Comparison of ENCODE assay signal across 28 cellular contexts in genomic region chr3:16444344-16444743, GRCh38.
"Had no signal": no experiment of that assay in that cellular context is flagged by ENCODE, and none has a peak within 500 bp of the region (broad histone marks: within the 10 kb centered on the region; RNA-seq: fewer than 3 reads in every experiment).

No MANE protein-coding gene starts in this region.

- H3K4me2 ChIP-seq: hepatocyte, neural progenitor cell had no signal

- H3K27ac ChIP-seq: colonic mucosa, epithelial cell of prostate, gastrocnemius medialis, hepatocyte, neural progenitor cell, psoas muscle, skin epidermis, spleen, suprapubic skin, transverse colon, upper lobe of right lung, uterus had no signal

- H3K9me3 Mint-ChIP-seq: dendritic cell treated with granulocyte-macrophage colony-stimulating factor and Interleukin-4, amounts not matched to agents 40 ng/mL and 50 ng/mL, for 4 days; endodermal cell; nephron; neural progenitor cell had no signal

- H2AFZ ChIP-seq: hepatocyte, neural progenitor cell had no signal

- H3K27ac Mint-ChIP-seq: dendritic cell treated with granulocyte-macrophage colony-stimulating factor and Interleukin-4, amounts not matched to agents 40 ng/mL and 50 ng/mL, for 4 days; endodermal cell; naive thymus-derived CD4-positive, alpha-beta T cell; neural progenitor cell; stimulated activated naive CD8-positive, alpha-beta T cell treated with anti-CD3 and anti-CD28 coated beads, Interleukin-15, amount 100 ng/mL, for 72 hours had no signal

- H3K4me3 ChIP-seq: colonic mucosa, gastrocnemius medialis, hepatocyte, neural progenitor cell, psoas muscle, skin epidermis, spleen, suprapubic skin, transverse colon, upper lobe of right lung, uterus had no signal

- H3K27me3 ChIP-seq: colonic mucosa, gastrocnemius medialis, hepatocyte, neural progenitor cell, spleen, suprapubic skin, transverse colon, upper lobe of right lung, uterus had no signal

- H3K4me1 ChIP-seq: colonic mucosa, neural progenitor cell, transverse colon had no signal

- DNase-seq: colonic mucosa; effector CD8-positive, alpha-beta T cell; endodermal cell; foreskin fibroblast; gastrocnemius medialis; head of caudate nucleus; kidney; mesendoderm; midbrain; naive thymus-derived CD4-positive, alpha-beta T cell; psoas muscle; spleen; stimulated activated CD4-positive, alpha-beta T cell treated with anti-CD3 and anti-CD28 coated beads, Interleukin-4, amount 100 ng/mL, for 4 hours; stimulated activated naive B cell treated with anti-CD40 and anti-IgM and Interleukin-4, amounts not matched to agents 10 μg/mL and 1 μg/mL and 100 μg/mL, for 72 hours; stimulated activated naive CD8-positive, alpha-beta T cell treated with anti-CD3 and anti-CD28 coated beads, Interleukin-15, amount 100 ng/mL, for 72 hours; transverse colon; upper lobe of right lung; uterus had no signal

- H3K4me3 Mint-ChIP-seq: dendritic cell treated with granulocyte-macrophage colony-stimulating factor and Interleukin-4, amounts not matched to agents 40 ng/mL and 50 ng/mL, for 4 days; endodermal cell; naive thymus-derived CD4-positive, alpha-beta T cell; nephron; neural progenitor cell; stimulated activated naive B cell treated with anti-CD40 and anti-IgM and Interleukin-4, amounts not matched to agents 10 μg/mL and 1 μg/mL and 100 μg/mL, for 72 hours; stimulated activated naive CD8-positive, alpha-beta T cell treated with anti-CD3 and anti-CD28 coated beads, Interleukin-15, amount 100 ng/mL, for 72 hours had no signal

- H3K36me3 ChIP-seq: colonic mucosa, gastrocnemius medialis, neural progenitor cell, suprapubic skin, transverse colon, upper lobe of right lung, uterus had no signal

- H3K9me3 ChIP-seq: colonic mucosa, gastrocnemius medialis, psoas muscle, spleen, suprapubic skin, transverse colon, upper lobe of right lung, uterus had no signal

- ATAC-seq: esophagus mucosa; gastrocnemius medialis; left lobe of liver; naive thymus-derived CD4-positive, alpha-beta T cell; psoas muscle; right cardiac atrium; stimulated activated naive B cell treated with anti-CD40 and anti-IgM and Interleukin-4, amounts not matched to agents 10 μg/mL and 1 μg/mL and 100 μg/mL, for 72 hours; stimulated activated naive CD8-positive, alpha-beta T cell treated with anti-CD3 and anti-CD28 coated beads, Interleukin-15, amount 100 ng/mL, for 72 hours; upper lobe of right lung had no signal

- H3K36me3 Mint-ChIP-seq: neural progenitor cell had no signal

- H3K79me2 ChIP-seq: hepatocyte had no signal

- H3K9ac ChIP-seq: neural progenitor cell had no signal

- H3K27me3 Mint-ChIP-seq: dendritic cell treated with granulocyte-macrophage colony-stimulating factor and Interleukin-4, amounts not matched to agents 40 ng/mL and 50 ng/mL, for 4 days; naive thymus-derived CD4-positive, alpha-beta T cell; stimulated activated naive B cell treated with anti-CD40 and anti-IgM and Interleukin-4, amounts not matched to agents 10 μg/mL and 1 μg/mL and 100 μg/mL, for 72 hours; stimulated activated naive CD8-positive, alpha-beta T cell treated with anti-CD3 and anti-CD28 coated beads, Interleukin-15, amount 100 ng/mL, for 72 hours had no signal
